Comparison of ENCODE assay signal across 15 cellular contexts in genomic region chr12:56676851-56677601, GRCh38. TPM values are rescaled to one million over a fixed set of nuclear protein-coding genes. Genes with fewer than 3 reads are reported as not detected.
DNase-seq lines count a peak whose midpoint lies in the region; ATAC-seq and TF ChIP-seq lines count a peak whose summit lies in the region.
"Had no signal": no experiment of that assay in that cellular context is flagged by ENCODE, and none has a peak within 500 bp of the region (broad histone marks: within the 10 kb centered on the region; RNA-seq: fewer than 3 reads in every experiment).

No MANE protein-coding gene starts in this region.

- no peaks in the 10 kb centered on the region for H3K27me3 Mint-ChIP-seq in stimulated activated memory B cell treated with anti-CD40 and anti-IgM and Interleukin-4, amounts not matched to agents 10 μg/mL and 1 μg/mL and 100 μg/mL, for 72 hours

- H3K9me3 ChIP-seq in OCI-LY3 (ENCODE audit: insufficient read depth, low read length): no peaks in the 10 kb centered on the region
- no peaks in the 10 kb centered on the region for H3K9me3 ChIP-seq in colonic mucosa
- H3K9me3 ChIP-seq: MG63, prostate gland had no signal

- peaks cover 46% of the 10 kb centered on the region for H3K36me3 ChIP-seq in OCI-LY3 (replicated peaks; ENCODE audit: low read depth, low read length)
- H3K36me3 ChIP-seq in colonic mucosa: no peaks in the 10 kb centered on the region
- H3K36me3 ChIP-seq: prostate gland had no signal

- peak overlapping the region; percentile 12 for H3K27ac Mint-ChIP-seq in stimulated activated memory B cell treated with anti-CD40 and anti-IgM and Interleukin-4, amounts not matched to agents 10 μg/mL and 1 μg/mL and 100 μg/mL, for 72 hours

- DNase-seq in activated effector memory CD4-positive, alpha-beta T cell treated with anti-CD3 and anti-CD28 coated beads, Interleukin-2, amount 50 U/mL, for 16 hours: peak; percentile 37
- DNase-seq in activated effector memory CD4-positive, alpha-beta T cell treated with Interleukin-2 at 50 U/mL for 16 hours: no peak
- DNase-seq in colonic mucosa (no peak), cortex of kidney (lab: John Stamatoyannopoulos, UW) (no peak), NCI-H82 treated with DMSO at 0.1 percent for 48 hours (lab: John Stamatoyannopoulos, UW; ENCODE audit: unreplicated experiment) (no peak), NCI-H446 (lab: John Stamatoyannopoulos, UW) (no peak)
- DNase-seq: amygdala, DMS79, MG63, midbrain, NCI-H2171, OCI-M1 had no signal

- peaks cover 56% of the 10 kb centered on the region for H3K4me1 Mint-ChIP-seq in stimulated activated memory B cell treated with anti-CD40 and anti-IgM and Interleukin-4, amounts not matched to agents 10 μg/mL and 1 μg/mL and 100 μg/mL, for 72 hours

- peaks cover 100% of the 10 kb centered on the region for H3K79me2 ChIP-seq in OCI-LY3 (ENCODE audit: low read length)

- intact Hi-C loops in colonic mucosa (cut with DNase I): no loop called here

- H3K4me2 ChIP-seq in OCI-LY3 (ENCODE audit: low read length): peak overlapping the region; percentile 40; the same call in 1 of the 2 replicates

- TF ChIP-seq CTCF in OCI-LY3 (IDR thresholded peaks at IDR 0.05; ENCODE audit: low read depth, low read length) (no peak), colonic mucosa (IDR thresholded peaks at IDR 0.05) (no peak)

- no peak overlapping the region for H2AFZ ChIP-seq in OCI-LY3 (ENCODE audit: low read depth, low read length)

- H3K27ac ChIP-seq in OCI-LY3 (ENCODE audit: low read length) (peak overlapping the region; percentile 60), colonic mucosa (peak overlapping the region; percentile 56)
- H3K27ac ChIP-seq: prostate gland had no signal

- H3K9ac ChIP-seq in OCI-LY3 (ENCODE audit: low read length) (no peak overlapping the region), colonic mucosa (ENCODE audit: low read depth in 2 of 2, low read length in 2 of 2) (no peak overlapping the region)

- H3K4me3 Mint-ChIP-seq in stimulated activated memory B cell treated with anti-CD40 and anti-IgM and Interleukin-4, amounts not matched to agents 10 μg/mL and 1 μg/mL and 100 μg/mL, for 72 hours: no peak overlapping the region

- H4K20me1 ChIP-seq in OCI-LY3 (ENCODE audit: insufficient read depth, low read length): peaks cover 90% of the 10 kb centered on the region

- peaks cover 41% of the 10 kb centered on the region for H3K4me1 ChIP-seq in OCI-LY3 (ENCODE audit: low read length)
- H3K4me1 ChIP-seq in colonic mucosa: no peaks in the 10 kb centered on the region
- H3K4me1 ChIP-seq: prostate gland had no signal

- H3K9me3 Mint-ChIP-seq in stimulated activated memory B cell treated with anti-CD40 and anti-IgM and Interleukin-4, amounts not matched to agents 10 μg/mL and 1 μg/mL and 100 μg/mL, for 72 hours: no peaks in the 10 kb centered on the region

- H3K27me3 ChIP-seq in OCI-LY3 (ENCODE audit: low read depth, low read length): no peaks in the 10 kb centered on the region
- H3K27me3 ChIP-seq in colonic mucosa: no peaks in the 10 kb centered on the region
- H3K27me3 ChIP-seq: MG63 had no signal

- no peak for ATAC-seq in stimulated activated memory B cell treated with anti-CD40 and anti-IgM and Interleukin-4, amounts not matched to agents 10 μg/mL and 1 μg/mL and 100 μg/mL, for 72 hours

- H3K36me3 Mint-ChIP-seq in stimulated activated memory B cell treated with anti-CD40 and anti-IgM and Interleukin-4, amounts not matched to agents 10 μg/mL and 1 μg/mL and 100 μg/mL, for 72 hours: peaks cover 29% of the 10 kb centered on the region

- H3K4me3 ChIP-seq in OCI-LY3 (ENCODE audit: low read length) (no peak overlapping the region), colonic mucosa (no peak overlapping the region)
- H3K4me3 ChIP-seq: MG63, prostate gland had no signal

RNA-seq across cellular contexts. Expression of gene PTGES3, which starts 11.1 kb away (rescaled TPM):
- 100 to 1,000 TPM; 242 to 303 TPM for total RNA-seq in colonic mucosa

RNA-seq across cellular contexts. Expression of gene ATP5F1B, which starts 31.2 kb away (rescaled TPM):
- total RNA-seq in colonic mucosa: 1,000 to 10,000 TPM; 1,505 to 1,554 TPM

RNA-seq across cellular contexts. Expression of gene BAZ2A, which starts 46.9 kb away (rescaled TPM):
- total RNA-seq in colonic mucosa: 10 to 100 TPM; 85.8 to 99.2 TPM

RNA-seq across cellular contexts. Expression of gene NACA, which starts 48.1 kb away (rescaled TPM):
- total RNA-seq in colonic mucosa: 100 to 1,000 TPM; 622 to 763 TPM
